8 cellular contexts compared by ENCODE assay signal in the genomic region with DNA sequence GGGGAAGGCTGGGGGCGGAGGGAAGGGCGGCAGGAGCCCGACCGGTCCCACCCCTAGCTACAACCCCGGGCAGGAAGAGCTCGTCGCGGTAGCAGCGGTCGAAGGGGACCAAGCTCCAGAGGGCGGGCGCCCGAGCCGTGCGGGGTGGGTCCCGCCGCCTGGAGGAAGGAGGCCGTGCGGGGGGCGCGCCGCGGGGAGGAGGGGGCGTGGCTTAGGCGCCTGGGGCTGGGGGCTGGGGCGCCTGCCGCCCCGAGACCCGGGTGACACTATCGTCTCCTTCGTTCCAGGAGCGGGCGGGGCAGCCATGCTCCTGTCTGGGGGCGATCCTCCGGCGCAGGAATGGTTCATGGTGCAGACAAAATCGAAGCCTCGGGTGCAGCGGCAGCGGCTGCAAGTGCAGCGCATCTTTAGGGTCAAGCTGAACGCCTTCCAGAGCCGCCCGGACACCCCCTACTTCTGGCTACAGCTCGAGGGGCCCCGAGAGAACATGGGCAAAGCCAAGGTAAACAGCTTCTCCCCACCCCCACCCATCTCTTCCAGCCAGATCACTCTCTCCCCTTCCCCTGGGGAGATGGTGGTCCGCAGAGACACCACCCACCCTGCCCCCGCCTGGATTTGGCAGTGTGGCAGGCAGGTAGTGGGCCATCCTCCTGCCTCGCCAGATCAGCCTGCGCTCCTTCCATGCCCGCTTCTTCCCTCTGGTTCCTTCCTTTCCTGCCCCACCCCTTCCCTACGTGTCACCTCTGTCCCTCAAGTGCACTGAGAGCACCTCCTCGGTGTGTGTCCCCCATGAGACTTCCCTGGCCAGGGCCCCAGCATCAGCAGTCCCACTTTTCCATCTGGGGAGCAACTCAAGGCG. TPM values are rescaled to one million over a fixed set of nuclear protein-coding genes. Genes with fewer than 3 reads are reported as not detected.
DNase-seq lines count a peak whose midpoint lies in the region; ATAC-seq and TF ChIP-seq lines count a peak whose summit lies in the region.

A gene (plus strand): TSS at position 61 of the 859 bp plus-strand sequence. CDS start 244 bp downstream, at position 305.

- H3K9me3 Mint-ChIP-seq in HFFc6 = no peaks in the 10 kb centered on the region
- H3K9me3 Mint-ChIP-seq in effector memory CD8-positive, alpha-beta T cell = no peaks in the 10 kb centered on the region
- H3K9me3 Mint-ChIP-seq in memory B cell = no peaks in the 10 kb centered on the region

- H3K4me3 ChIP-seq in ACC112 (ENCODE audit: low read depth, low read length) = peak within 1 kb of the TSS; percentile 90
- peak within 1 kb of the TSS; percentile 61 to 74 (median 64) for H3K4me3 ChIP-seq in stomach

- WGBS in stomach, 5 donors = 3 to 14% (median 4%) methylated on average over 6 to 51 of the region's 54 CpGs

- H3K4me3 Mint-ChIP-seq in HFFc6 = peak within 1 kb of the TSS; percentile 79
- peak within 1 kb of the TSS; percentile 77 to 83 for H3K4me3 Mint-ChIP-seq in effector memory CD8-positive, alpha-beta T cell
- peak within 1 kb of the TSS; percentile 77 for H3K4me3 Mint-ChIP-seq in memory B cell

- no peak for DNase-seq in HFFc6
- peak; percentile 11 to 12 for DNase-seq in activated CD4-positive, alpha-beta T cell treated with anti-CD3 and anti-CD28 coated beads, Interleukin-2, amount 50 U/mL, for 48 hours
- DNase-seq in effector memory CD8-positive, alpha-beta T cell = peak; percentile 9 to 23 (median 12)
- no peak for DNase-seq in memory B cell (ENCODE audit: low spot score in 2 of 2)
- peak; percentile 40 for DNase-seq in stomach
- no peak for DNase-seq in GOT3 (lab: John Stamatoyannopoulos, UW)

- peaks cover 9% of the 10 kb centered on the region for H3K27me3 Mint-ChIP-seq in HFFc6 (ENCODE audit: insufficient read depth)
- peaks cover 40 to 49% of the 10 kb centered on the region in 2 donors for H3K27me3 Mint-ChIP-seq in effector memory CD8-positive, alpha-beta T cell
- peaks cover 17% of the 10 kb centered on the region for H3K27me3 Mint-ChIP-seq in memory B cell

- TF ChIP-seq CTCF in HFFc6 (IDR thresholded peaks at IDR 0.05) (no peak), stomach (IDR thresholded peaks at IDR 0.05) (no peak)

- H2AFZ ChIP-seq in ACC112 (ENCODE audit: low read length, unreplicated experiment) = peak within 1 kb of the TSS; percentile 74

- H3K27me3 ChIP-seq in ACC112 (ENCODE audit: insufficient read depth, low read length) (no peaks in the 10 kb centered on the region), stomach (no peaks in the 10 kb centered on the region)

- H3K79me2 ChIP-seq in ACC112 (ENCODE audit: control insufficient read depth, insufficient read depth, low read length, unreplicated experiment) = no peaks in the 10 kb centered on the region

- peak; percentile 88 for ATAC-seq in effector memory CD8-positive, alpha-beta T cell (replicated peaks)
- ATAC-seq in memory B cell (ENCODE audit: low read depth) = peak; percentile 78
- no peak for ATAC-seq in GM18873 (IDR thresholded peaks at IDR 0.05; ENCODE audit: low FRiP score, unreplicated experiment)

- H3K36me3 Mint-ChIP-seq in HFFc6 (ENCODE audit: low read depth) = no peaks in the 10 kb centered on the region
- H3K36me3 Mint-ChIP-seq in effector memory CD8-positive, alpha-beta T cell (ENCODE audit: insufficient read depth) = no peaks in the 10 kb centered on the region
- no peaks in the 10 kb centered on the region for H3K36me3 Mint-ChIP-seq in memory B cell

- peaks cover 36% of the 10 kb centered on the region for H3K4me1 Mint-ChIP-seq in HFFc6 (ENCODE audit: low read depth)
- peaks cover 4 to 12% of the 10 kb centered on the region in 2 donors for H3K4me1 Mint-ChIP-seq in effector memory CD8-positive, alpha-beta T cell (ENCODE audit: low read depth in 2 of 2)
- peaks cover 6% of the 10 kb centered on the region for H3K4me1 Mint-ChIP-seq in memory B cell

- no peak for TF ChIP-seq EP300 in stomach (IDR thresholded peaks at IDR 0.05)

- H3K27ac ChIP-seq in ACC112 (ENCODE audit: low read depth, low read length) (no peak within 1 kb of the TSS), stomach (peak within 1 kb of the TSS; percentile 58 to 86 (median 76))

- H3K36me3 ChIP-seq in ACC112 (ENCODE audit: insufficient read depth, low read length) = no peaks in the 10 kb centered on the region
- H3K36me3 ChIP-seq in stomach = no peaks in the 10 kb centered on the region

- intact Hi-C loops in stomach (cut with DNase I; ENCODE audit: low total_unique reads) = no loop called here

- H3K4me1 ChIP-seq in ACC112 (ENCODE audit: control insufficient read depth, insufficient read depth, low read length, unreplicated experiment) = peaks cover 20% of the 10 kb centered on the region
- peaks cover 37 to 65% (median 49%) of the 10 kb centered on the region in 4 donors for H3K4me1 ChIP-seq in stomach

- H3K9me3 ChIP-seq in stomach = no peaks in the 10 kb centered on the region

- no peak for TF ChIP-seq POLR2A in stomach (IDR thresholded peaks at IDR 0.05)

- no peak within 1 kb of the TSS; the same call in 1 of the 2 replicates for H3K27ac Mint-ChIP-seq in HFFc6
- peak within 1 kb of the TSS in 1 of 2 donors; percentile 47 for H3K27ac Mint-ChIP-seq in effector memory CD8-positive, alpha-beta T cell
- no peak within 1 kb of the TSS for H3K27ac Mint-ChIP-seq in memory B cell

RNA-seq across cellular contexts. Expression of the gene that starts here (rescaled TPM):
- total RNA-seq in HFFc6 (2021; fragmentation: NEBNext Ultra II Directional; extraction: Animal tissue kit (Norgen Biotek cat#: 25700)) = 1 to 10 TPM; 3.9 to 6.3 (median 4.1) TPM
- total RNA-seq in stomach = 10 to 100 TPM in 2 of 5 donors, 1 to 10 TPM in 3; 2.9 to 16.0 (median 8.1) TPM
- polyA plus RNA-seq in stomach = 1 to 10 TPM; 2.3 to 3.3 (median 2.3) TPM

Comparison
In these comparisons a context has a peak if more than half of its experiments do, and no peak if none do; other contexts are left out.
1. DNase-seq: peak in activated CD4-positive, alpha-beta T cell treated with anti-CD3 and anti-CD28 coated beads, Interleukin-2, amount 50 U/mL, for 48 hours (2 of 2), effector memory CD8-positive, alpha-beta T cell (3 of 3) and stomach (single experiment); none in HFFc6 (single experiment), memory B cell (0 of 2) and GOT3 (single experiment).
2. Peak in every context shown above with its lines, with median percentiles within 50 percentile points of each other: H3K4me3 Mint-ChIP-seq.